Comparison of ENCODE assay signal across 10 cellular contexts in the genomic region with DNA sequence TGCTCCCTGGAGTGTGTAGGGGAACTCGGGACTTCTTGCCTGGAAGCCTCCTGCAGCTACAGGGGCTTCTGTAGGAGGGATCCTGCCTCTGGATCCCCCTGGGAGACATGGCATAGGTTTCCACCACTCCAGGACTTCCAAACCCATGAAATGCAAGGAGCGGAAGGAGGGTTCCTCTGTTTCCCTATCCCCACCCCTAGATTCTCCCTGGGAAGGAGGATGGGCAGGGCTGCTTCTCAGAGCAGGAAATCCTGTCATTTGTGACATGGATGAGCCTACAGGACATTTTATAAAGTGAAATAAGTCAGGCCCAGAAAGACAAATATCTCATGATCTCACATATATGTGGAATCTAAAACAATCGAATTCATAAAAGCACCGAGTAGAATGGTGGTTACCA. TPM values are rescaled to one million over a fixed set of nuclear protein-coding genes. Genes with fewer than 3 reads are reported as not detected.
"Had no signal": no experiment of that assay in that cellular context is flagged by ENCODE, and none has a peak within 500 bp of the region (broad histone marks: within the 10 kb centered on the region; RNA-seq: fewer than 3 reads in every experiment).

No MANE protein-coding gene starts in this region.

- ATAC-seq: HCT116, HepG2 had no signal

- H3K36me3 ChIP-seq: HAP-1 had no signal

- H3K27ac Mint-ChIP-seq: HFFc6, IgD-negative memory B cell had no signal

- H3K9me3 Mint-ChIP-seq: HFFc6 had no signal

- H3K27ac ChIP-seq: GM23248, HL-60 had no signal

- H3K4me3 ChIP-seq: GM23248, HAP-1 had no signal

- DNase-seq: GM23248, GOT3, H7, HFFc6 had no signal

- H3K4me1 ChIP-seq: HAP-1 had no signal

- H3K9me3 ChIP-seq: HAP-1 had no signal

- H3K4me3 Mint-ChIP-seq: HFFc6, IgD-negative memory B cell had no signal

- H3K36me3 Mint-ChIP-seq: IgD-negative memory B cell had no signal

RNA-seq across cellular contexts. Expression of a gene that starts 23.5 kb away (rescaled TPM):
- total RNA-seq: GM23248, H4, HFFc6 had no signal
- polyA plus RNA-seq: GM23248, IgD-negative memory B cell had no signal
